12 cellular contexts compared by ENCODE assay signal in the genomic region with DNA sequence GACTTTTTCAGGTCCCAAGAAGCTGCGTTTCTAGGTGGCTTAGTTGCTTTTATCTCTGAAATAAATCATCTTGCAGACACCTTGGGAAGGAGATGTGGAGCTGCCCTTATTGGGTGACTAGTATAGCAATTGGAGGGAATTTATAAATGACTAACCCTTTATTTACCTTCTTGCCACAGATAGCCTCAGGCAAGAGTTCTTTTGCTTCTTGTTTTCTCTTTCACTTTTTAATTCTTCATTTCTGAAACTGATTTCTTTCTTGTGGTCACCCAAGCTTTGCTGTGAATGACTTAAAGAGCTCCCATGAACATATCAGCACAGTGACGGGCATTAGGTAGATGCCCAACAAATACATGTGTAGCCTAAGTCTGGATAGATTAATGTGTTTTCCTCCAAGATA. TPM values are rescaled to one million over a fixed set of nuclear protein-coding genes. Genes with fewer than 3 reads are reported as not detected.
DNase-seq lines count a peak whose midpoint lies in the region; ATAC-seq and TF ChIP-seq lines count a peak whose summit lies in the region.
"Had no signal": no experiment of that assay in that cellular context is flagged by ENCODE, and none has a peak within 500 bp of the region (broad histone marks: within the 10 kb centered on the region; RNA-seq: fewer than 3 reads in every experiment).

No MANE protein-coding gene starts in this region.

- TF ChIP-seq CTCF in type B pancreatic cell (conservative IDR thresholded peaks at IDR 0.05) = no peak

- peaks cover 5% of the 10 kb centered on the region for H3K4me1 Mint-ChIP-seq in activated naive CD8-positive, alpha-beta T cell treated with anti-CD3 and anti-CD28 coated beads, Interleukin-2, amount 10 ng/mL, durations not matched to agents 7 days and 5 days
- no peaks in the 10 kb centered on the region for H3K4me1 Mint-ChIP-seq in activated naive CD8-positive, alpha-beta T cell treated with anti-CD3 and anti-CD28 coated beads for 36 hours
- peaks cover 4% of the 10 kb centered on the region for H3K4me1 Mint-ChIP-seq in type B pancreatic cell (ENCODE audit: unreplicated experiment)

- POLR2A ChIA-PET in activated naive CD8-positive, alpha-beta T cell treated with anti-CD3 and anti-CD28 coated beads, Interleukin-2, amount 10 ng/mL, durations not matched to agents 7 days and 5 days (lab: Charles Lee) = no interaction called here

- no peak overlapping the region for H3K4me3 Mint-ChIP-seq in activated naive CD8-positive, alpha-beta T cell treated with anti-CD3 and anti-CD28 coated beads, Interleukin-2, amount 10 ng/mL, durations not matched to agents 7 days and 5 days
- H3K4me3 Mint-ChIP-seq in activated naive CD8-positive, alpha-beta T cell treated with anti-CD3 and anti-CD28 coated beads for 36 hours = no peak overlapping the region
- peak overlapping the region; percentile 30 for H3K4me3 Mint-ChIP-seq in type B pancreatic cell

- ATAC-seq in activated naive CD8-positive, alpha-beta T cell treated with anti-CD3 and anti-CD28 coated beads, Interleukin-2, amount 10 ng/mL, durations not matched to agents 7 days and 5 days (ENCODE audit: low read depth) = peak; percentile 58
- peak; percentile 95 for ATAC-seq in HG02870 (IDR thresholded peaks at IDR 0.05; ENCODE audit: unreplicated experiment)

- no peaks in the 10 kb centered on the region for H3K36me3 Mint-ChIP-seq in activated naive CD8-positive, alpha-beta T cell treated with anti-CD3 and anti-CD28 coated beads, Interleukin-2, amount 10 ng/mL, durations not matched to agents 7 days and 5 days
- H3K36me3 Mint-ChIP-seq in activated naive CD8-positive, alpha-beta T cell treated with anti-CD3 and anti-CD28 coated beads for 36 hours = no peaks in the 10 kb centered on the region
- no peaks in the 10 kb centered on the region for H3K36me3 Mint-ChIP-seq in type B pancreatic cell

- H3K27ac Mint-ChIP-seq in activated naive CD8-positive, alpha-beta T cell treated with anti-CD3 and anti-CD28 coated beads, Interleukin-2, amount 10 ng/mL, durations not matched to agents 7 days and 5 days = no peak overlapping the region
- H3K27ac Mint-ChIP-seq in activated naive CD8-positive, alpha-beta T cell treated with anti-CD3 and anti-CD28 coated beads for 36 hours = no peak overlapping the region
- H3K27ac Mint-ChIP-seq in type B pancreatic cell = peak overlapping the region; percentile 63

- no peak overlapping the region for H3K4me3 ChIP-seq in H7 (ENCODE audit: insufficient read depth, low read depth, low read length)

- H3K27me3 Mint-ChIP-seq in activated naive CD8-positive, alpha-beta T cell treated with anti-CD3 and anti-CD28 coated beads, Interleukin-2, amount 10 ng/mL, durations not matched to agents 7 days and 5 days = no peaks in the 10 kb centered on the region
- peaks cover 6% of the 10 kb centered on the region for H3K27me3 Mint-ChIP-seq in activated naive CD8-positive, alpha-beta T cell treated with anti-CD3 and anti-CD28 coated beads for 36 hours
- no peaks in the 10 kb centered on the region for H3K27me3 Mint-ChIP-seq in type B pancreatic cell

- DNase-seq in activated naive CD8-positive, alpha-beta T cell treated with anti-CD3 and anti-CD28 coated beads, Interleukin-2, amount 10 ng/mL, durations not matched to agents 7 days and 5 days = no peak
- no peak for DNase-seq in activated naive CD8-positive, alpha-beta T cell treated with anti-CD3 and anti-CD28 coated beads for 36 hours
- DNase-seq in NCI-H146 (lab: John Stamatoyannopoulos, UW) = peak; percentile 23
- no peak for DNase-seq in type B pancreatic cell (ENCODE audit: extremely low spot score, unreplicated experiment)
- no peak for DNase-seq in H7
- DNase-seq in HuH-7 (ENCODE audit: low spot score) = no peak
- no peak for DNase-seq in stimulated activated CD4-positive, alpha-beta T cell treated with anti-CD3 and anti-CD28 coated beads, Interleukin-1b, Interleukin-23, amount 100 ng/mL, for 48 hours
- DNase-seq: activated CD4-positive, alpha-beta T cell treated with anti-CD3 and anti-CD28 coated beads, Interleukin-2, amount 50 U/mL, for 48 hours; cortex of kidney; NCI-H446 treated with DMSO at 0.1 percent for 48 hours had no signal

- no peaks in the 10 kb centered on the region for H3K36me3 ChIP-seq in H7 (replicated peaks; ENCODE audit: control insufficient read depth, insufficient read depth, low read length)

- no peaks in the 10 kb centered on the region for H3K9me3 Mint-ChIP-seq in activated naive CD8-positive, alpha-beta T cell treated with anti-CD3 and anti-CD28 coated beads, Interleukin-2, amount 10 ng/mL, durations not matched to agents 7 days and 5 days
- H3K9me3 Mint-ChIP-seq in activated naive CD8-positive, alpha-beta T cell treated with anti-CD3 and anti-CD28 coated beads for 36 hours = no peaks in the 10 kb centered on the region
- peaks cover 5% of the 10 kb centered on the region for H3K9me3 Mint-ChIP-seq in type B pancreatic cell

- H3K27me3 ChIP-seq in H7 (ENCODE audit: control insufficient read depth, insufficient read depth, low read length) = no peaks in the 10 kb centered on the region

RNA-seq across cellular contexts. Expression of a gene that starts 3.0 kb away (rescaled TPM):
- not detected for total RNA-seq in activated naive CD8-positive, alpha-beta T cell treated with anti-CD3 and anti-CD28 coated beads, Interleukin-2, amount 10 ng/mL, durations not matched to agents 7 days and 5 days
- total RNA-seq in activated naive CD8-positive, alpha-beta T cell treated with anti-CD3 and anti-CD28 coated beads for 36 hours = not detected
- total RNA-seq in type B pancreatic cell (ENCODE audit: low replicate concordance) = 0.87 and 2.3 TPM in 2 replicates
- total RNA-seq in H7 (2014; rRNA removed; shearing (Covaris generic)) = 0.03 TPM in 1 of 2 replicates, not detected in the other
- total RNA-seq: liver had no signal
